Comparison of ENCODE assay signal across 26 cellular contexts in the genomic region with DNA sequence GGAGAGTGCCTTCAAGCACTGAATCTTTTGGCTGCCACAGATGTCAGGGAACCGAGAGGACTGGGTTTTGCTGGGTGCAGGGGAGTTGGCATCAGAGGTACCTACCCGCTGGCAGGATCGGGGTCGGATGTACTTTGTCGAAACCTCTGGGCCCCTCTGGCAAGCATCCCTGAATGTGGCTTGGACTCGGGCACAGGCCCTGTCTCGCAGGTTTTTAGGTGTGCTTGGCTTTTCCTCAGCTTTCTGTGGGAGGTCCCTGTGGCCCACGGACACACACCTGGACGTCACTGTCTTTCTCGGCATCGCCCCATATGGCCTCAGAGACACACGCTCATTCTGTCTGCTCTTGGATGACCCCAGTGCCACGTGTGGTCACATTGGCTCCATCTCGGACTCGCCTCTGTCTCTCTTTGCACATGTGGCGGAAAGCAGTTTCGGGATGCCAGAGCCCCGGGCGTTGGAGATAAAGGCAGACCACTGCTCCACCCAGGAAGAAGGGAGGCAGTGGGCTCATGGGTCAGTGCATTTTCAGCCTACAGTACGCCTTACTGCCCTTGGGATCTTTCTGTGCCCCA.
DNase-seq lines count a peak whose midpoint lies in the region; ATAC-seq, FAIRE-seq and TF ChIP-seq lines count a peak whose summit lies in the region.
"Had no signal": no experiment of that assay in that cellular context is flagged by ENCODE, and none has a peak within 500 bp of the region (broad histone marks: within the 10 kb centered on the region; RNA-seq: fewer than 3 reads in every experiment).

No MANE protein-coding gene starts in this region.

- no peak for TF ChIP-seq RAD21 in K562 (CRISPR knock-in tag; conservative IDR thresholded peaks at IDR 0.05 in 1 of 2, IDR thresholded peaks at IDR 0.05 in 1 of 2)

- POLR2A ChIA-PET in K562 (lab: Yijun Ruan, JAX), result no interaction called here

- no peaks in the 10 kb centered on the region for H3K4me1 Mint-ChIP-seq in osteocyte (ENCODE audit: unreplicated experiment)
- H3K4me1 Mint-ChIP-seq: CD14-positive monocyte; CD8-positive, alpha-beta memory T cell; GM23338; H9 had no signal

- H4K20me1 ChIP-seq in K562 (replicated peaks; ENCODE audit: control insufficient read depth, insufficient read depth, low read length), result no peaks in the 10 kb centered on the region
- H4K20me1 ChIP-seq: BLaER1 treated with 17β-estradiol and CSF1 and Interleukin-3, amounts not matched to agents 10 nM and 100 nM had no signal

- no peak for TF ChIP-seq EP300 in K562 (IDR thresholded peaks at IDR 0.05; ENCODE audit: low read length)

- in situ Hi-C loops in K562 (cut with MboI), result no loop called here

- FAIRE-seq in K562 (lab: Jason Lieb, UNC), result no peak
- FAIRE-seq: A549, D721Med, GM12878, GM18507 had no signal

- H3K36me3 ChIP-seq in left ventricle myocardium inferior (no peaks in the 10 kb centered on the region), K562 (ENCODE audit: control insufficient read depth, insufficient read depth, low read length) (no peaks in the 10 kb centered on the region)
- H3K36me3 ChIP-seq: BE2C; BLaER1 treated with 17β-estradiol and CSF1 and Interleukin-3, amounts not matched to agents 10 nM and 100 nM had no signal

- H3K9ac ChIP-seq in K562 (ENCODE audit: insufficient read depth in 1 of 2, low read depth in 2 of 2, low read length in 2 of 2), result no peak overlapping the region
- H3K9ac ChIP-seq: BLaER1 treated with 17β-estradiol and CSF1 and Interleukin-3, amounts not matched to agents 10 nM and 100 nM had no signal

- ATAC-seq in K562, result no peak
- ATAC-seq: A549, GM12878, GM23338, HCT116 had no signal

- WGBS in K562 (ENCODE audit: insufficient coverage, low coverage, missing lambda C conversion rate), result 3% methylated on average over 18 of the region's 20 CpGs

- H3K4me3 ChIP-seq in left ventricle myocardium inferior (no peak overlapping the region), K562 (no peak overlapping the region; the same call in 1 of the 2 replicates)
- H3K4me3 ChIP-seq: A549; BLaER1 treated with 17β-estradiol and CSF1 and Interleukin-3, amounts not matched to agents 10 nM and 100 nM; GM12878; GM23338 had no signal

- no peak for TF ChIP-seq CTCF in left ventricle myocardium inferior (IDR thresholded peaks at IDR 0.05; ENCODE audit: borderline replicate concordance)
- no peak for TF ChIP-seq CTCF in K562 (IDR thresholded peaks at IDR 0.05 in 2 of 3, conservative IDR thresholded peaks at IDR 0.05 in 1 of 3; ENCODE audit: insufficient read depth in 2 of 3, low read depth in 1 of 3, low read length in 3 of 3)
- TF ChIP-seq CTCF in osteocyte (IDR thresholded peaks at IDR 0.05), result no peak

- H3K4me2 ChIP-seq in K562 (ENCODE audit: insufficient read depth, low read length), result peak overlapping the region; percentile 69
- H3K4me2 ChIP-seq: A549; BLaER1 treated with 17β-estradiol and CSF1 and Interleukin-3, amounts not matched to agents 10 nM and 100 nM; GM23338 had no signal

- peaks cover 39% of the 10 kb centered on the region for H3K9me3 Mint-ChIP-seq in osteocyte (ENCODE audit: unreplicated experiment)

- BruUV-seq in K562 (replicated peaks; lab: Mats Ljungman, UMichigan), result no TSS peak

- H2AFZ ChIP-seq in K562 (ENCODE audit: low read depth, low read length), result peak overlapping the region; percentile 70; the same call in 1 of the 2 replicates
- H2AFZ ChIP-seq: GM23338 had no signal

- no peak for TF ChIP-seq POLR2A in K562 (conservative IDR thresholded peaks at IDR 0.05)

- H3K9me3 ChIP-seq in left ventricle myocardium inferior (replicated peaks), result no peaks in the 10 kb centered on the region
- no peaks in the 10 kb centered on the region for H3K9me3 ChIP-seq in K562 (replicated peaks; ENCODE audit: control insufficient read depth, insufficient read depth, low read depth, low read length)
- H3K9me3 ChIP-seq: A549, BE2C had no signal

- DNase-seq in cardiac septum (ENCODE audit: low spot score) (peak; percentile 27), left ventricle myocardium inferior (no peak), K562 (ENCODE audit: extremely low read depth in 1 of 4, low spot score in 3 of 4) (no peak), osteocyte (ENCODE audit: extremely low spot score, unreplicated experiment) (peak; percentile 75), glomerular visceral epithelial cell (ENCODE audit: extremely low spot score) (no peak), SIG-M5 treated with dmso at 0.1 percent for 504 hours (lab: John Stamatoyannopoulos, UW; ENCODE audit: unreplicated experiment) (no peak)
- DNase-seq in stimulated activated CD4-positive, alpha-beta T cell treated with anti-CD3 and anti-CD28 coated beads, Interleukin-2, amount 100 ng/mL, for 24 hours, result no peak
- DNase-seq: 8988T; ACHN; AML-193; BE2C; CD4-positive, alpha-beta T cell; CD8-positive, alpha-beta memory T cell; DMS 273 treated with DMSO at 0.1 percent for 48 hours; DMS79; EL; GDM1; H9 had no signal

- H3K36me3 Mint-ChIP-seq in osteocyte (ENCODE audit: unreplicated experiment), result no peaks in the 10 kb centered on the region
- H3K36me3 Mint-ChIP-seq: CD14-positive monocyte had no signal

- H3K9me1 ChIP-seq in K562 (ENCODE audit: control insufficient read depth, insufficient read depth, low read length), result no peaks in the 10 kb centered on the region

- H3K27ac Mint-ChIP-seq in osteocyte (ENCODE audit: unreplicated experiment), result no peak overlapping the region
- H3K27ac Mint-ChIP-seq: CD4-positive, alpha-beta T cell; CD8-positive, alpha-beta memory T cell; GM23338; H9 had no signal

- H3K27me3 Mint-ChIP-seq in osteocyte (ENCODE audit: unreplicated experiment), result no peaks in the 10 kb centered on the region
- H3K27me3 Mint-ChIP-seq: CD4-positive, alpha-beta T cell; CD8-positive, alpha-beta memory T cell had no signal

- H3K27me3 ChIP-seq in left ventricle myocardium inferior (ENCODE audit: low read depth) (no peaks in the 10 kb centered on the region), K562 (ENCODE audit: control insufficient read depth in 2 of 2, insufficient read depth in 2 of 2, low read length in 2 of 2) (no peaks in the 10 kb centered on the region)
- H3K27me3 ChIP-seq: BE2C; BLaER1 treated with 17β-estradiol and CSF1 and Interleukin-3, amounts not matched to agents 10 nM and 100 nM had no signal

- H3K4me1 ChIP-seq in left ventricle myocardium inferior (no peaks in the 10 kb centered on the region), K562 (replicated peaks in 1 of 2; ENCODE audit: control insufficient read depth in 2 of 2, insufficient read depth in 2 of 2, low read length in 2 of 2) (peaks cover 0 to 3% of the 10 kb centered on the region in 2 experiments; a peak in 2 of 5 replicates)
- H3K4me1 ChIP-seq: A549; BE2C; BLaER1 treated with 17β-estradiol and CSF1 and Interleukin-3, amounts not matched to agents 10 nM and 100 nM had no signal

- no peaks in the 10 kb centered on the region for H3K79me2 ChIP-seq in K562 (ENCODE audit: control insufficient read depth, insufficient read depth, low read length)

- intact Hi-C loops in cardiac septum (cut with DNase I) (no loop called here), left ventricle myocardium inferior (cut with micrococcal nuclease) (no loop called here), K562 (cut with micrococcal nuclease) (no loop called here)

- CTCF ChIA-PET in K562 (lab: Yijun Ruan, JAX; ENCODE audit: low intra/inter-chr PET ratio), result no interaction called here

- H3K27ac ChIP-seq in left ventricle myocardium inferior (replicated peaks) (no peak overlapping the region), K562 (ENCODE audit: extremely low read depth, low read depth, low read length) (no peak overlapping the region)
- H3K27ac ChIP-seq: A549; BLaER1 treated with 17β-estradiol and CSF1 and Interleukin-3, amounts not matched to agents 10 nM and 100 nM had no signal

- H3K4me3 Mint-ChIP-seq in osteocyte (ENCODE audit: unreplicated experiment), result no peak overlapping the region
- H3K4me3 Mint-ChIP-seq: CD14-positive monocyte; CD4-positive, alpha-beta T cell; CD8-positive, alpha-beta memory T cell; GM23338; H9 had no signal

TF ChIP-seq in K562, 482 proteins besides CTCF, POLR2A, EP300 and RAD21 (continues in another document):
- TF ChIP-seq WHSC1 (IDR thresholded peaks at IDR 0.05; ENCODE audit: low read length), result no peak

Comparison
In these comparisons a context has a peak if more than half of its experiments do, and no peak if none do; other contexts are left out.
1. DNase-seq: peak in cardiac septum (single experiment) and osteocyte (single experiment); none in left ventricle myocardium inferior (single experiment), K562 (0 of 4), stimulated activated CD4-positive, alpha-beta T cell treated with anti-CD3 and anti-CD28 coated beads, Interleukin-2, amount 100 ng/mL, for 24 hours (0 of 2), glomerular visceral epithelial cell (single experiment) and SIG-M5 treated with dmso at 0.1 percent for 504 hours (single experiment).